Comparison of ENCODE assay signal across 8 cellular contexts in genomic region chr17:17042381-17042736, GRCh38. TPM values are rescaled to one million over a fixed set of nuclear protein-coding genes. Genes with fewer than 3 reads are reported as not detected.
DNase-seq lines count a peak whose midpoint lies in the region; ATAC-seq, FAIRE-seq and TF ChIP-seq lines count a peak whose summit lies in the region.

MPRIP (plus strand) TSS chr17:17042457; CDS start chr17:17042849, 392 bp downstream.

- no peak; a peak in 1 of 6 replicates for ATAC-seq in A549
- peak; percentile 28 for ATAC-seq in HCT116
- no peak for ATAC-seq in HG02763 (IDR thresholded peaks at IDR 0.05; ENCODE audit: unreplicated experiment)

- H3K9ac ChIP-seq in HCT116 (ENCODE audit: low read length) (peak within 1 kb of the TSS; percentile 89), keratinocyte (ENCODE audit: control insufficient read depth, extremely low read depth, insufficient read depth, low read length) (peak within 1 kb of the TSS; percentile 96)

- H4K20me1 ChIP-seq in HCT116 (ENCODE audit: insufficient read depth) (peaks cover 9% of the 10 kb centered on the region; the same call in 1 of the 2 replicates), keratinocyte (ENCODE audit: control insufficient read depth, extremely low read depth, insufficient read depth, low read length) (peaks cover 19% of the 10 kb centered on the region)

- CTCF ChIA-PET in A549 (lab: Yijun Ruan, JAX): interaction anchor here (0.9 to 1.6 kb wide), 3 partner anchors 8 to 16 kb away, joined by 3 to 5 read pairs (median 3); no protein-coding TSS in a partner anchor
- CTCF ChIA-PET in HCT116 (lab: Charles Lee): interaction anchor here (1.9 kb wide), 1 partner anchor 51 kb away, joined by 6 read pairs; no protein-coding TSS in a partner anchor

- H3K79me2 ChIP-seq in HCT116 (ENCODE audit: insufficient read depth, low read length) (peaks cover 47% of the 10 kb centered on the region), keratinocyte (ENCODE audit: control insufficient read depth, insufficient read depth, low read length) (peaks cover 47% of the 10 kb centered on the region)

- TF ChIP-seq POLR2A in A549 (IDR thresholded peaks at IDR 0.05; ENCODE audit: low read length): peak; percentile 55
- no peak for TF ChIP-seq POLR2A in HCT116 (IDR thresholded peaks at IDR 0.05; ENCODE audit: borderline replicate concordance, extremely low read depth, insufficient read depth, insufficient read length)
- no peak for TF ChIP-seq POLR2A in stomach (IDR thresholded peaks at IDR 0.05)

- H3K9me3 ChIP-seq in A549: no peaks in the 10 kb centered on the region
- no peaks in the 10 kb centered on the region for H3K9me3 ChIP-seq in HCT116 (ENCODE audit: control insufficient read depth in 1 of 2, insufficient read depth in 1 of 2, low read depth in 1 of 2, low read length in 2 of 2)
- H3K9me3 ChIP-seq in ascending aorta: no peaks in the 10 kb centered on the region
- H3K9me3 ChIP-seq in keratinocyte (ENCODE audit: control insufficient read depth, low read depth, low read length): no peaks in the 10 kb centered on the region
- no peaks in the 10 kb centered on the region for H3K9me3 ChIP-seq in stomach

- FAIRE-seq in A549 (lab: Jason Lieb, UNC) (no peak), keratinocyte (lab: Jason Lieb, UNC) (no peak)

- peaks cover 2% of the 10 kb centered on the region for H3K9me1 ChIP-seq in keratinocyte (ENCODE audit: control insufficient read depth, extremely low read depth, insufficient read depth, low read length)

- H3K4me3 ChIP-seq in A549 (peak within 1 kb of the TSS; percentile 90), HCT116 (replicated peaks in 1 of 2; ENCODE audit: low read depth in 1 of 2, low read length in 2 of 2) (peak within 1 kb of the TSS; percentile 95 to 98), ascending aorta (peak within 1 kb of the TSS; percentile 75 to 79), keratinocyte (ENCODE audit: control insufficient read depth in 2 of 3, extremely low read depth in 1 of 3, insufficient read depth in 2 of 3, low read depth in 1 of 3, low read length in 3 of 3) (peak within 1 kb of the TSS; percentile 82 to 97 (median 93)), stomach (peak within 1 kb of the TSS; percentile 66 to 79 (median 72))

- peak within 1 kb of the TSS; percentile 3 for H2AFZ ChIP-seq in HCT116 (ENCODE audit: low read depth, low read length, poor library complexity, severe bottlenecking)
- H2AFZ ChIP-seq in keratinocyte (ENCODE audit: control insufficient read depth, low read length): peak within 1 kb of the TSS; percentile 87

- TF ChIP-seq EP300 in A549 (IDR thresholded peaks at IDR 0.05) (no peak), stomach (IDR thresholded peaks at IDR 0.05) (no peak)

- RAD21 ChIA-PET in HCT116 (lab: Charles Lee; ENCODE audit: low non-redundant PET in 1 of 2, low total read pairs in 2 of 2, uncharacterized antibody in 2 of 2, unreplicated experiment in 2 of 2): interaction anchor here in 1 of 2 experiments (0.7 kb wide), 1 partner anchor 65 kb away, joined by 3 read pairs; no protein-coding TSS in a partner anchor

- H3K4me1 ChIP-seq in A549 (peaks cover 47% of the 10 kb centered on the region), HCT116 (ENCODE audit: control insufficient read depth in 1 of 2, insufficient read depth in 2 of 2, low read length in 2 of 2) (peaks cover 34 to 63% of the 10 kb centered on the region in 2 experiments), ascending aorta (peaks cover 3 to 27% of the 10 kb centered on the region in 2 donors), keratinocyte (ENCODE audit: control insufficient read depth, extremely low read depth, insufficient read depth, low read length) (peaks cover 30% of the 10 kb centered on the region), stomach (peaks cover 46 to 58% (median 53%) of the 10 kb centered on the region in 4 donors)

- no TSS peak for BruUV-seq in HCT116 (replicated peaks; lab: Mats Ljungman, UMichigan)

- DNase-seq in A549 (ENCODE audit: low read depth in 1 of 2, low spot score in 1 of 2) (no peak), HCT116 (ENCODE audit: low read depth, low spot score) (no peak), ascending aorta (ENCODE audit: low spot score in 2 of 2) (no peak), keratinocyte (ENCODE audit: low read depth, low spot score) (no peak), stomach (no peak), SIG-M5 treated with dmso at 0.1 percent for 504 hours (lab: John Stamatoyannopoulos, UW; ENCODE audit: unreplicated experiment) (no peak)
- no peak for DNase-seq in activated CD4-positive, alpha-beta T cell treated with anti-CD3 and anti-CD28 coated beads for 1 hour

- POLR2A ChIA-PET in A549 (lab: Yijun Ruan, JAX): interaction anchor here (2.3 kb wide), 1 partner anchor 14 kb away, joined by 19 read pairs; no protein-coding TSS in a partner anchor
- POLR2A ChIA-PET in HCT116 (lab: Charles Lee): interaction anchor here (3.0 kb wide), 1 partner anchor 14 kb away, joined by 17 read pairs; no protein-coding TSS in a partner anchor

- H3K36me3 ChIP-seq in HCT116 (ENCODE audit: control insufficient read depth in 1 of 2, insufficient read depth in 2 of 2, low read length in 2 of 2) (no peaks in the 10 kb centered on the region; a peak in 2 of 4 replicates), ascending aorta (no peaks in the 10 kb centered on the region), keratinocyte (ENCODE audit: control insufficient read depth in 2 of 2, extremely low read depth in 1 of 2, insufficient read depth in 2 of 2, low read length in 2 of 2) (no peaks in the 10 kb centered on the region), stomach (no peaks in the 10 kb centered on the region)

- no CpG with 5 or more reads among the region's 68 CpGs for WGBS in A549 (ENCODE audit: missing lambda C conversion rate)
- WGBS in stomach, 5 donors: 0 to 1% (median 1%) methylated on average over 22 to 67 of the region's 68 CpGs; no CpG with 5 or more reads in 2 of the 5 donors

- TF ChIP-seq CTCF in A549 (IDR thresholded peaks at IDR 0.05) (no peak), HCT116 (IDR thresholded peaks at IDR 0.05 in 2 of 3, conservative IDR thresholded peaks at IDR 0.05 in 1 of 3; ENCODE audit: borderline replicate concordance in 1 of 3, insufficient read depth in 1 of 3, low read depth in 2 of 3, low read length in 2 of 3) (no peak), ascending aorta (IDR thresholded peaks at IDR 0.05) (no peak), keratinocyte (optimal IDR thresholded peaks at IDR 0.05 in 1 of 3, IDR thresholded peaks at IDR 0.05 in 1 of 3, conservative IDR thresholded peaks at IDR 0.05 in 1 of 3; ENCODE audit: extremely low read depth in 1 of 3, insufficient read depth in 2 of 3, low read length in 3 of 3) (no peak), stomach (IDR thresholded peaks at IDR 0.05) (no peak)

- dilution Hi-C loops in keratinocyte (cut with MboI; ENCODE audit: extremely low pct_ligation_motif_present, low sequenced_read_pairs): no loop called here

- H3K9me2 ChIP-seq in HCT116 (ENCODE audit: insufficient read depth): no peaks in the 10 kb centered on the region

- no peak for TF ChIP-seq RAD21 in A549 (conservative IDR thresholded peaks at IDR 0.05 in 1 of 2, IDR thresholded peaks at IDR 0.05 in 1 of 2)
- no peak for TF ChIP-seq RAD21 in HCT116 (IDR thresholded peaks at IDR 0.05; ENCODE audit: low read depth)

- H3K27me3 ChIP-seq in HCT116 (ENCODE audit: insufficient read depth, low read length) (no peaks in the 10 kb centered on the region), ascending aorta (no peaks in the 10 kb centered on the region), keratinocyte (ENCODE audit: control insufficient read depth, extremely low read depth, insufficient read depth, low read length) (no peaks in the 10 kb centered on the region), stomach (no peaks in the 10 kb centered on the region)

- peak within 1 kb of the TSS; percentile 96 for H3K4me2 ChIP-seq in A549
- H3K4me2 ChIP-seq in HCT116 (ENCODE audit: low read length): peak within 1 kb of the TSS; percentile 99
- H3K4me2 ChIP-seq in keratinocyte (ENCODE audit: control insufficient read depth, extremely low read depth, insufficient read depth, low read depth, low read length): peak within 1 kb of the TSS; percentile 99

- intact Hi-C loops in HCT116 (cut with micrococcal nuclease) (no loop called here), ascending aorta (cut with DNase I) (loop anchor here (2.0 to 5.0 kb wide), 3 partner anchors 35 to 195 kb away; partner anchors contain the start of genes FLCN and PLD6), stomach (cut with DNase I; ENCODE audit: low total_unique reads) (no loop called here)

- H3K27ac ChIP-seq in A549: peak within 1 kb of the TSS; percentile 87 to 91
- peak within 1 kb of the TSS; percentile 49 for H3K27ac ChIP-seq in HCT116 (ENCODE audit: low read depth, low read length)
- H3K27ac ChIP-seq in ascending aorta: peak within 1 kb of the TSS; percentile 88 to 90
- H3K27ac ChIP-seq in keratinocyte (ENCODE audit: control insufficient read depth, insufficient read depth, low read length): peak within 1 kb of the TSS; percentile 94
- H3K27ac ChIP-seq in stomach: peak within 1 kb of the TSS; percentile 80 to 91 (median 89)

TF ChIP-seq in A549, 52 proteins besides CTCF, POLR2A, EP300 and RAD21 (continues in another document):
- TF ChIP-seq JUN (IDR thresholded peaks at IDR 0.05) (peak in 1 of 2 experiments; percentile 47; a peak in 3 of 5 replicates), CHD4 (IDR thresholded peaks at IDR 0.05; ENCODE audit: borderline replicate concordance) (no peak)

TF ChIP-seq in HCT116, 20 proteins besides CTCF, POLR2A, EP300 and RAD21 (continues in another document):
- TF ChIP-seq SP1 (IDR thresholded peaks at IDR 0.05; ENCODE audit: low read depth) (no peak), ZNF274 (IDR thresholded peaks at IDR 0.05; ENCODE audit: low read depth, low read length) (no peak)

RNA-seq across cellular contexts. Expression of gene MPRIP, which starts in this region (rescaled TPM):
- 147 and 200 TPM in 2 replicates for polyA plus RNA-seq in A549 (2011; rRNA removed)
- polyA plus RNA-seq in A549 (2012; cell fraction: cytosol; rRNA removed): 170 and 183 TPM in 2 replicates
- 347 and 385 TPM in 2 replicates for polyA plus RNA-seq in A549 (2012; cell fraction: nucleus; rRNA removed)
- 192 to 240 TPM (median 228 TPM) in 3 replicates for polyA plus RNA-seq in A549 (2017; fragmentation: RNase III; extraction: RNeasy Plus Mini Kit Qiagen cat#74134 plus additional on column Dnase treatment)
- polyA minus RNA-seq in A549 (2011; rRNA and poly(A)+ RNA removed): 215 and 250 TPM in 2 replicates
- total RNA-seq in HCT116 (2021; ENCODE audit: unreplicated experiment): 258 TPM
- 131 and 153 TPM in 2 replicates for polyA plus RNA-seq in HCT116 (2012)
- 246 TPM for total RNA-seq in ascending aorta
- 76.4 to 113 TPM (median 93.2 TPM) in 3 replicates for polyA plus RNA-seq in keratinocyte
- polyA plus RNA-seq in keratinocyte (2011; ENCODE audit: low read depth): 241 TPM
- 61.6 and 75.3 TPM in 2 replicates for polyA plus RNA-seq in keratinocyte (2011; cell fraction: cytosol; rRNA removed)
- 160 and 188 TPM in 2 replicates for polyA plus RNA-seq in keratinocyte (2011; cell fraction: nucleus; rRNA removed)
- polyA plus RNA-seq in keratinocyte (2012; ENCODE audit: low replicate concordance): 132 and 155 TPM in 2 replicates
- polyA minus RNA-seq in keratinocyte: 188 to 396 TPM (median 205 TPM) in 3 replicates
- 102 TPM for polyA minus RNA-seq in keratinocyte (2011; cell fraction: cytosol; rRNA and poly(A)+ RNA removed)
- polyA minus RNA-seq in keratinocyte (2011; cell fraction: nucleus; rRNA and poly(A)+ RNA removed): 123 and 162 TPM in 2 replicates
- total RNA-seq in stomach: 100 to 1,000 TPM; 145 to 518 (median 261) TPM
- 100 to 1,000 TPM in 2 of 3 donors, 10 to 100 TPM in 1; 80.2 to 123 (median 114) TPM for polyA plus RNA-seq in stomach

Comparison
In these comparisons a context has a peak if more than half of its experiments do, and no peak if none do; other contexts are left out.
1. Of the 6 proteins assayed by ChIP-seq in both A549 and HCT116: peak only in A549: POLR2A; only in HCT116: none; in both: none; in neither: 5.